ENCODE assay signal across 8 cellular contexts in genomic region chr11:118911880-118912741, GRCh38. TPM values are rescaled to one million over a fixed set of nuclear protein-coding genes. Genes with fewer than 3 reads are reported as not detected.
DNase-seq lines count a peak whose midpoint lies in the region; FAIRE-seq and TF ChIP-seq lines count a peak whose summit lies in the region.

No MANE protein-coding gene starts in this region.

- 54% methylated on average over 23 of the region's 23 CpGs for WGBS in liver

- H3K4me3 ChIP-seq in liver (ENCODE audit: low read depth in 1 of 3, low read length in 3 of 3): no peak overlapping the region

- H3K27ac ChIP-seq in cingulate gyrus (ENCODE audit: low read depth, low read length) (peak overlapping the region; percentile 83), liver (ENCODE audit: low read depth in 1 of 2, low read length in 2 of 2) (peak overlapping the region; percentile 74 to 75)

- no peaks in the 10 kb centered on the region for H3K9me3 ChIP-seq in liver (ENCODE audit: control insufficient read depth in 4 of 4, low read length in 3 of 4)

- TF ChIP-seq CTCF in liver (IDR thresholded peaks at IDR 0.05; ENCODE audit: low read depth, low read length, missing input control): no peak
- no peak for TF ChIP-seq CTCF in GM10248 (IDR thresholded peaks at IDR 0.05; ENCODE audit: control extremely low read depth, extremely low read depth, low read depth, missing control alignments)

- peaks cover 0 to 4% (median 0%) of the 10 kb centered on the region in 4 donors for H3K36me3 ChIP-seq in liver (ENCODE audit: control insufficient read depth in 4 of 4, insufficient read depth in 3 of 4, low read depth in 1 of 4, low read length in 3 of 4)

- H3K27me3 ChIP-seq in liver (ENCODE audit: control insufficient read depth in 4 of 4, insufficient read depth in 4 of 4, low read length in 3 of 4): no peaks in the 10 kb centered on the region

- peak overlapping the region in 1 of 2 donors; percentile 33 for H3K9ac ChIP-seq in liver (ENCODE audit: low read depth in 1 of 2, low read length in 2 of 2)

- CTCF ChIA-PET in GM10248 (lab: Yijun Ruan, JAX): interaction anchor here (0.8 to 8.7 kb wide), 11 partner anchors 11 to 426 kb away, joined by 3 to 53 read pairs (median 3); partner anchors contain the start of genes BCL9L and UPK2

- H3K4me1 ChIP-seq in liver (ENCODE audit: control insufficient read depth in 4 of 4, insufficient read depth in 4 of 4, low read length in 3 of 4): peaks cover 31 to 85% (median 49%) of the 10 kb centered on the region in 4 donors

- in situ Hi-C loops in ACHN (cut with HindIII; ENCODE audit: low pct_ligation_motif_present, low pct_unique_long_range_greater_than_20kb, low sequenced_read_pairs): no loop called here

- DNase-seq in ACHN (peak; percentile 90), HTR-8/SVneo (ENCODE audit: insufficient read length, low spot score) (peak; percentile 81), KG1 (lab: John Stamatoyannopoulos, UW) (no peak), GM10248 (ENCODE audit: extremely low spot score) (no peak)
- peak; percentile 70 to 73 for DNase-seq in activated CD4-positive, alpha-beta T cell treated with anti-CD3 and anti-CD28 coated beads for 24 hours (ENCODE audit: low read depth in 2 of 2)
- DNase-seq in stimulated activated CD4-positive, alpha-beta T cell treated with anti-CD3 and anti-CD28 coated beads, TNF-alpha, amount 100 ng/mL, for 1 hour (ENCODE audit: low read depth in 3 of 3, low spot score in 1 of 3): peak in 2 of 3 donors; percentile 57 to 58

- POLR2A ChIA-PET in GM10248 (lab: Yijun Ruan, JAX): interaction anchor here (0.9 kb wide), 1 partner anchor 121 kb away, joined by 3 read pairs; the partner anchor contains the start of gene DDX6

- peak; percentile 95 for FAIRE-seq in HTR-8/SVneo (lab: Jason Lieb, UNC)

- no peak for TF ChIP-seq RAD21 in liver (IDR thresholded peaks at IDR 0.05)

TF ChIP-seq in liver, 16 proteins besides CTCF, POLR2A, EP300 and RAD21:
- TF ChIP-seq ATF3 (IDR thresholded peaks at IDR 0.05): no peak
- TF ChIP-seq RXRA (IDR thresholded peaks at IDR 0.05): no peak
- TF ChIP-seq FOXA1 (IDR thresholded peaks at IDR 0.05): no peak
- TF ChIP-seq GABPA (IDR thresholded peaks at IDR 0.05 in 1 of 2, conservative IDR thresholded peaks at IDR 0.05 in 1 of 2): no peak
- no peak for TF ChIP-seq HNF4A (conservative IDR thresholded peaks at IDR 0.05)
- TF ChIP-seq REST (IDR thresholded peaks at IDR 0.05): no peak
- TF ChIP-seq HNF4G (IDR thresholded peaks at IDR 0.05): no peak
- no peak for TF ChIP-seq JUND (IDR thresholded peaks at IDR 0.05)
- no peak for TF ChIP-seq EGR1 (IDR thresholded peaks at IDR 0.05; ENCODE audit: low read depth in 2 of 2)
- no peak for TF ChIP-seq NR2F2 (IDR thresholded peaks at IDR 0.05)
- no peak for TF ChIP-seq ZBTB33 (IDR thresholded peaks at IDR 0.05)
- no peak for TF ChIP-seq FOXA2 (IDR thresholded peaks at IDR 0.05)
- TF ChIP-seq YY1 (IDR thresholded peaks at IDR 0.05): no peak
- no peak for TF ChIP-seq SP1 (IDR thresholded peaks at IDR 0.05)
- TF ChIP-seq MAX (IDR thresholded peaks at IDR 0.05): no peak
- no peak for TF ChIP-seq TAF1 (conservative IDR thresholded peaks at IDR 0.05)

RNA-seq across cellular contexts. Expression of gene BCL9L, which starts 13.6 kb away (rescaled TPM):
- total RNA-seq in liver: 10 to 100 TPM in 1 of 2 donors, 1 to 10 TPM in 1; 6.1 to 10.2 TPM
- 10 to 100 TPM in 1 of 2 donors, 1 to 10 TPM in 1; 2.2 to 11.6 TPM for polyA plus RNA-seq in liver

RNA-seq across cellular contexts. Expression of gene CXCR5, which starts 28.4 kb away (rescaled TPM):
- total RNA-seq in liver: not detected
- under 1 TPM; 0.06 to 0.92 TPM for polyA plus RNA-seq in liver

RNA-seq across cellular contexts. Expression of gene UPK2, which starts 44.0 kb away (rescaled TPM):
- total RNA-seq in liver: not detected
- not detected for polyA plus RNA-seq in liver

RNA-seq across cellular contexts. Expression of gene FOXR1, which starts 59.5 kb away (rescaled TPM):
- total RNA-seq in liver: not detected
- polyA plus RNA-seq in liver: not detected

Comparison
In these comparisons a context has a peak if more than half of its experiments do, and no peak if none do; other contexts are left out.
1. DNase-seq: peak in ACHN (single experiment), HTR-8/SVneo (single experiment), activated CD4-positive, alpha-beta T cell treated with anti-CD3 and anti-CD28 coated beads for 24 hours (2 of 2) and stimulated activated CD4-positive, alpha-beta T cell treated with anti-CD3 and anti-CD28 coated beads, TNF-alpha, amount 100 ng/mL, for 1 hour (2 of 3); none in KG1 (single experiment) and GM10248 (single experiment).